In the genomic region with DNA sequence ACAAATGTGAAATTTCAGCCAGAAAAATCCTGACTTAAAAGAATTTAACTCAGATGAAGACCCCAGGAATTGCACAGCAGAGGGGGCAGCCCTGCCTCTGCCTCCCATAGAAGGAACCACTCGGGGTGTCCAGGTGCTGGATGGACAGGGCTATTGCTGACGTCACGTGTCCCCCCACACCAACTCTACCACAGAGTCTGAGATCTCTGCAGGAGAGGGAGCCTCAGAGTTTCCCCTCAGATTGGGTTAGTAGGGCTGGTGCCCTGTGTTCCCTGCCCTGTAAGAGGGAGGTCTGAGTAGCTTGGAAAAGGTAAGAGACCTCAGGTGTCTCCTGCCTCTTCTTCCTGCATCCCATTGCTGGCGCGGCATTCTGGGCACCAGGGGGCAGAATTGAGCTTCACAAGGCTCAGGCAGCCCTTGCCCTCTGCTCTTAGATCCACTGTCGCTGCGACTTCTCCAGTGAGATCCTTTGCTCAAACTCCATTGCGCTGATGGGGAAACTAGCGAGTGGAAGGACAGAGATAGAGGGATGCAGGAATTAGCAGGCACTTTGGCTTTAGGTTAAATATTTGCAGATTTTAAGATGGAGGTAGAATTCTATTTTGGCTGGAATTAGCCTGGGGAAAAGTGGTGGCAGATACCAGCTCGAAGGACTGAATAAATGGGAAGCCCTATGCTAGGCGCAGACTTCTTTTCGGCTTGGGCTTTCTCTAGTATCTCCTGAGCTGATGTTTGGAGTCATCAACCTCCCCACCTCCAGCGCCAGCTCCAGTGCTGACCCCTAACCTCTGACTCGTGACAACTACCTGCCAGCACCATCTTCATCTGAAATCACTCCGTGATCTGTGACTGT, we compare ENCODE assay signal across 1 cellular context.
A peak's percentile ranks its signal among the peaks of the same experiment; 100 is the strongest.
TF ChIP-seq lines count a peak whose summit lies in the region.

No MANE protein-coding gene starts in this region.

TF ChIP-seq in K562, 482 proteins besides CTCF, POLR2A, EP300 and RAD21 (continued from another document and continues in another):
- TF ChIP-seq MYNN (IDR thresholded peaks at IDR 0.05) = 0 out of 2 replicates have a peak, but pooled peaks have one; percentile 30
- no peak for TF ChIP-seq MYNN (CRISPR knock-in tag; IDR thresholded peaks at IDR 0.05)
- peak; percentile 42; the same call in 1 of the 2 replicates for TF ChIP-seq ZNF263 (CRISPR knock-in tag; IDR thresholded peaks at IDR 0.05; ENCODE audit: borderline replicate concordance)
- no peak for TF ChIP-seq POLR3A (IDR thresholded peaks at IDR 0.05; ENCODE audit: borderline replicate concordance, extremely low read depth, insufficient read depth, insufficient read length)
- no peak for TF ChIP-seq WHSC1 (IDR thresholded peaks at IDR 0.05; ENCODE audit: low read length)
- peak; percentile 89 for TF ChIP-seq ARID2 (IDR thresholded peaks at IDR 0.05)
- no peak for TF ChIP-seq TOE1 (IDR thresholded peaks at IDR 0.05; ENCODE audit: borderline replicate concordance)
- no peak for TF ChIP-seq TOE1 (CRISPR knock-in tag; IDR thresholded peaks at IDR 0.05; ENCODE audit: borderline replicate concordance, low read depth)
- TF ChIP-seq, protein P1, sequence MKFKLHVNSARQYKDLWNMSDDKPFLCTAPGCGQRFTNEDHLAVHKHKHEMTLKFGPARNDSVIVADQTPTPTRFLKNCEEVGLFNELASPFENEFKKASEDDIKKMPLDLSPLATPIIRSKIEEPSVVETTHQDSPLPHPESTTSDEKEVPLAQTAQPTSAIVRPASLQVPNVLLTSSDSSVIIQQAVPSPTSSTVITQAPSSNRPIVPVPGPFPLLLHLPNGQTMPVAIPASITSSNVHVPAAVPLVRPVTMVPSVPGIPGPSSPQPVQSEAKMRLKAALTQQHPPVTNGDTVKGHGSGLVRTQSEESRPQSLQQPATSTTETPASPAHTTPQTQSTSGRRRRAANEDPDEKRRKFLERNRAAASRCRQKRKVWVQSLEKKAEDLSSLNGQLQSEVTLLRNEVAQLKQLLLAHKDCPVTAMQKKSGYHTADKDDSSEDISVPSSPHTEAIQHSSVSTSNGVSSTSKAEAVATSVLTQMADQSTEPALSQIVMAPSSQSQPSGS (CRISPR knock-in tag; IDR thresholded peaks at IDR 0.05) = no peak
- no peak for TF ChIP-seq ZNF316 (IDR thresholded peaks at IDR 0.05)
- no peak for TF ChIP-seq ESRRA (IDR thresholded peaks at IDR 0.05; ENCODE audit: borderline replicate concordance, low read depth)
- TF ChIP-seq, protein P2, sequence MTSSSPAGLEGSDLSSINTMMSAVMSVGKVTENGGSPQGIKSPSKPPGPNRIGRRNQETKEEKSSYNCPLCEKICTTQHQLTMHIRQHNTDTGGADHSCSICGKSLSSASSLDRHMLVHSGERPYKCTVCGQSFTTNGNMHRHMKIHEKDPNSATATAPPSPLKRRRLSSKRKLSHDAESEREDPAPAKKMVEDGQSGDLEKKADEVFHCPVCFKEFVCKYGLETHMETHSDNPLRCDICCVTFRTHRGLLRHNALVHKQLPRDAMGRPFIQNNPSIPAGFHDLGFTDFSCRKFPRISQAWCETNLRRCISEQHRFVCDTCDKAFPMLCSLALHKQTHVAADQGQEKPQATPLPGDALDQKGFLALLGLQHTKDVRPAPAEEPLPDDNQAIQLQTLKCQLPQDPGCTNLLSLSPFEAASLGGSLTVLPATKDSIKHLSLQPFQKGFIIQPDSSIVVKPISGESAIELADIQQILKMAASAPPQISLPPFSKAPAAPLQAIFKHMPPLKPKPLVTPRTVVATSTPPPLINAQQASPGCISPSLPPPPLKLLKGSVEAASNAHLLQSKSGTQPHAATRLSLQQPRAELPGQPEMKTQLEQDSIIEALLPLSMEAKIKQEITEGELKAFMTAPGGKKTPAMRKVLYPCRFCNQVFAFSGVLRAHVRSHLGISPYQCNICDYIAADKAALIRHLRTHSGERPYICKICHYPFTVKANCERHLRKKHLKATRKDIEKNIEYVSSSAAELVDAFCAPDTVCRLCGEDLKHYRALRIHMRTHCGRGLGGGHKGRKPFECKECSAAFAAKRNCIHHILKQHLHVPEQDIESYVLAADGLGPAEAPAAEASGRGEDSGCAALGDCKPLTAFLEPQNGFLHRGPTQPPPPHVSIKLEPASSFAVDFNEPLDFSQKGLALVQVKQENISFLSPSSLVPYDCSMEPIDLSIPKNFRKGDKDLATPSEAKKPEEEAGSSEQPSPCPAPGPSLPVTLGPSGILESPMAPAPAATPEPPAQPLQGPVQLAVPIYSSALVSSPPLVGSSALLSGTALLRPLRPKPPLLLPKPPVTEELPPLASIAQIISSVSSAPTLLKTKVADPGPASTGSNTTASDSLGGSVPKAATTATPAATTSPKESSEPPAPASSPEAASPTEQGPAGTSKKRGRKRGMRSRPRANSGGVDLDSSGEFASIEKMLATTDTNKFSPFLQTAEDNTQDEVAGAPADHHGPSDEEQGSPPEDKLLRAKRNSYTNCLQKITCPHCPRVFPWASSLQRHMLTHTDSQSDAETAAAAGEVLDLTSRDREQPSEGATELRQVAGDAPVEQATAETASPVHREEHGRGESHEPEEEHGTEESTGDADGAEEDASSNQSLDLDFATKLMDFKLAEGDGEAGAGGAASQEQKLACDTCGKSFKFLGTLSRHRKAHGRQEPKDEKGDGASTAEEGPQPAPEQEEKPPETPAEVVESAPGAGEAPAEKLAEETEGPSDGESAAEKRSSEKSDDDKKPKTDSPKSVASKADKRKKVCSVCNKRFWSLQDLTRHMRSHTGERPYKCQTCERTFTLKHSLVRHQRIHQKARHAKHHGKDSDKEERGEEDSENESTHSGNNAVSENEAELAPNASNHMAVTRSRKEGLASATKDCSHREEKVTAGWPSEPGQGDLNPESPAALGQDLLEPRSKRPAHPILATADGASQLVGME (CRISPR knock-in tag; IDR thresholded peaks at IDR 0.05) = no peak
- no peak for TF ChIP-seq ARID1B (IDR thresholded peaks at IDR 0.05)
- TF ChIP-seq FOS (IDR thresholded peaks at IDR 0.05; ENCODE audit: extremely low read depth, insufficient read length) = no peak
- TF ChIP-seq PHTF2 (CRISPR knock-in tag; IDR thresholded peaks at IDR 0.05) = no peak
- TF ChIP-seq PTTG1 (tag; IDR thresholded peaks at IDR 0.05; ENCODE audit: low read depth) = no peak
- TF ChIP-seq, protein P3, sequence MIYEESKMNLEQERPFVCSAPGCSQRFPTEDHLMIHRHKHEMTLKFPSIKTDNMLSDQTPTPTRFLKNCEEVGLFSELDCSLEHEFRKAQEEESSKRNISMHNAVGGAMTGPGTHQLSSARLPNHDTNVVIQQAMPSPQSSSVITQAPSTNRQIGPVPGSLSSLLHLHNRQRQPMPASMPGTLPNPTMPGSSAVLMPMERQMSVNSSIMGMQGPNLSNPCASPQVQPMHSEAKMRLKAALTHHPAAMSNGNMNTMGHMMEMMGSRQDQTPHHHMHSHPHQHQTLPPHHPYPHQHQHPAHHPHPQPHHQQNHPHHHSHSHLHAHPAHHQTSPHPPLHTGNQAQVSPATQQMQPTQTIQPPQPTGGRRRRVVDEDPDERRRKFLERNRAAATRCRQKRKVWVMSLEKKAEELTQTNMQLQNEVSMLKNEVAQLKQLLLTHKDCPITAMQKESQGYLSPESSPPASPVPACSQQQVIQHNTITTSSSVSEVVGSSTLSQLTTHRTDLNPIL (CRISPR knock-in tag; IDR thresholded peaks at IDR 0.05) = no peak
- TF ChIP-seq, protein P4, sequence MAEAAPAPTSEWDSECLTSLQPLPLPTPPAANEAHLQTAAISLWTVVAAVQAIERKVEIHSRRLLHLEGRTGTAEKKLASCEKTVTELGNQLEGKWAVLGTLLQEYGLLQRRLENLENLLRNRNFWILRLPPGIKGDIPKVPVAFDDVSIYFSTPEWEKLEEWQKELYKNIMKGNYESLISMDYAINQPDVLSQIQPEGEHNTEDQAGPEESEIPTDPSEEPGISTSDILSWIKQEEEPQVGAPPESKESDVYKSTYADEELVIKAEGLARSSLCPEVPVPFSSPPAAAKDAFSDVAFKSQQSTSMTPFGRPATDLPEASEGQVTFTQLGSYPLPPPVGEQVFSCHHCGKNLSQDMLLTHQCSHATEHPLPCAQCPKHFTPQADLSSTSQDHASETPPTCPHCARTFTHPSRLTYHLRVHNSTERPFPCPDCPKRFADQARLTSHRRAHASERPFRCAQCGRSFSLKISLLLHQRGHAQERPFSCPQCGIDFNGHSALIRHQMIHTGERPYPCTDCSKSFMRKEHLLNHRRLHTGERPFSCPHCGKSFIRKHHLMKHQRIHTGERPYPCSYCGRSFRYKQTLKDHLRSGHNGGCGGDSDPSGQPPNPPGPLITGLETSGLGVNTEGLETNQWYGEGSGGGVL (CRISPR knock-in tag; IDR thresholded peaks at IDR 0.05) = no peak
- TF ChIP-seq TBL1XR1 (IDR thresholded peaks at IDR 0.05; ENCODE audit: low read length in 2 of 2) = no peak
- TF ChIP-seq FOXA1 (IDR thresholded peaks at IDR 0.05; ENCODE audit: borderline replicate concordance) = no peak
- TF ChIP-seq DDX20 (tag; IDR thresholded peaks at IDR 0.05; ENCODE audit: low read depth) = no peak
- TF ChIP-seq, protein P5, sequence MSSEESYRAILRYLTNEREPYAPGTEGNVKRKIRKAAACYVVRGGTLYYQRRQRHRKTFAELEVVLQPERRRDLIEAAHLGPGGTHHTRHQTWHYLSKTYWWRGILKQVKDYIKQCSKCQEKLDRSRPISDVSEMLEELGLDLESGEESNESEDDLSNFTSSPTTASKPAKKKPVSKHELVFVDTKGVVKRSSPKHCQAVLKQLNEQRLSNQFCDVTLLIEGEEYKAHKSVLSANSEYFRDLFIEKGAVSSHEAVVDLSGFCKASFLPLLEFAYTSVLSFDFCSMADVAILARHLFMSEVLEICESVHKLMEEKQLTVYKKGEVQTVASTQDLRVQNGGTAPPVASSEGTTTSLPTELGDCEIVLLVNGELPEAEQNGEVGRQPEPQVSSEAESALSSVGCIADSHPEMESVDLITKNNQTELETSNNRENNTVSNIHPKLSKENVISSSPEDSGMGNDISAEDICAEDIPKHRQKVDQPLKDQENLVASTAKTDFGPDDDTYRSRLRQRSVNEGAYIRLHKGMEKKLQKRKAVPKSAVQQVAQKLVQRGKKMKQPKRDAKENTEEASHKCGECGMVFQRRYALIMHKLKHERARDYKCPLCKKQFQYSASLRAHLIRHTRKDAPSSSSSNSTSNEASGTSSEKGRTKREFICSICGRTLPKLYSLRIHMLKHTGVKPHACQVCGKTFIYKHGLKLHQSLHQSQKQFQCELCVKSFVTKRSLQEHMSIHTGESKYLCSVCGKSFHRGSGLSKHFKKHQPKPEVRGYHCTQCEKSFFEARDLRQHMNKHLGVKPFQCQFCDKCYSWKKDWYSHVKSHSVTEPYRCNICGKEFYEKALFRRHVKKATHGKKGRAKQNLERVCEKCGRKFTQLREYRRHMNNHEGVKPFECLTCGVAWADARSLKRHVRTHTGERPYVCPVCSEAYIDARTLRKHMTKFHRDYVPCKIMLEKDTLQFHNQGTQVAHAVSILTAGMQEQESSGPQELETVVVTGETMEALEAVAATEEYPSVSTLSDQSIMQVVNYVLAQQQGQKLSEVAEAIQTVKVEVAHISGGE (CRISPR knock-in tag; IDR thresholded peaks at IDR 0.05) = no peak
- TF ChIP-seq NFIC (IDR thresholded peaks at IDR 0.05) = no peak
- TF ChIP-seq, protein P6, sequence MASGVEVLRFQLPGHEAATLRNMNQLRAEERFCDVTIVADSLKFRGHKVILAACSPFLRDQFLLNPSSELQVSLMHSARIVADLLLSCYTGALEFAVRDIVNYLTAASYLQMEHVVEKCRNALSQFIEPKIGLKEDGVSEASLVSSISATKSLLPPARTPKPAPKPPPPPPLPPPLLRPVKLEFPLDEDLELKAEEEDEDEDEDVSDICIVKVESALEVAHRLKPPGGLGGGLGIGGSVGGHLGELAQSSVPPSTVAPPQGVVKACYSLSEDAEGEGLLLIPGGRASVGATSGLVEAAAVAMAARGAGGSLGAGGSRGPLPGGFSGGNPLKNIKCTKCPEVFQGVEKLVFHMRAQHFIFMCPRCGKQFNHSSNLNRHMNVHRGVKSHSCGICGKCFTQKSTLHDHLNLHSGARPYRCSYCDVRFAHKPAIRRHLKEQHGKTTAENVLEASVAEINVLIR (CRISPR knock-in tag; IDR thresholded peaks at IDR 0.05) = no peak
- TF ChIP-seq STAG1 (CRISPR knock-in tag; IDR thresholded peaks at IDR 0.05; ENCODE audit: borderline replicate concordance) = peak; percentile 93
- 0 out of 2 replicates have a peak, but pooled peaks have one; percentile 50 for TF ChIP-seq FOXP1 (CRISPR knock-in tag; IDR thresholded peaks at IDR 0.05)
- TF ChIP-seq SMC3 (conservative IDR thresholded peaks at IDR 0.05; ENCODE audit: insufficient read depth, low read depth, low read length) = peak; percentile 98
- TF ChIP-seq RAD51 (IDR thresholded peaks at IDR 0.05; ENCODE audit: borderline replicate concordance, low read depth) = peak; percentile 28; the same call in 1 of the 2 replicates
- TF ChIP-seq RBM15 (IDR thresholded peaks at IDR 0.05; ENCODE audit: insufficient read depth, low read length) = no peak
- no peak for TF ChIP-seq TAL1 (IDR thresholded peaks at IDR 0.05)
- TF ChIP-seq SNIP1 (IDR thresholded peaks at IDR 0.05; ENCODE audit: low read depth) = no peak
- no peak for TF ChIP-seq ZNF589 (CRISPR knock-in tag; IDR thresholded peaks at IDR 0.05; ENCODE audit: low read depth)
- no peak for TF ChIP-seq SAFB2 (IDR thresholded peaks at IDR 0.05; ENCODE audit: borderline replicate concordance, low read depth, low read length, severe bottlenecking)
- TF ChIP-seq ZNF239 (CRISPR knock-in tag; IDR thresholded peaks at IDR 0.05) = no peak
- no peak for TF ChIP-seq BRF1 (IDR thresholded peaks at IDR 0.05; ENCODE audit: borderline replicate concordance, extremely low read depth, insufficient read length)
- TF ChIP-seq JUND (IDR thresholded peaks at IDR 0.05; ENCODE audit: borderline replicate concordance, low read depth, low read length) = peak; percentile 26; the same call in 1 of the 2 replicates
- no peak; the same call in 2 of the 3 replicates for TF ChIP-seq JUND (tag; IDR thresholded peaks at IDR 0.05; ENCODE audit: borderline replicate concordance, low read depth, low read length)
- peak; percentile 37; the same call in 1 of the 2 replicates for TF ChIP-seq ATF7 (IDR thresholded peaks at IDR 0.05)
- TF ChIP-seq ZBED1 (IDR thresholded peaks at IDR 0.05) = no peak
- TF ChIP-seq SLC30A9 (CRISPR knock-in tag; IDR thresholded peaks at IDR 0.05) = no peak
- TF ChIP-seq ATF1 (CRISPR knock-in tag; IDR thresholded peaks at IDR 0.05) = no peak
- peak; percentile 64 for TF ChIP-seq ATF1 (tag; IDR thresholded peaks at IDR 0.05)
- TF ChIP-seq ZNF184 (CRISPR knock-in tag; IDR thresholded peaks at IDR 0.05) = no peak
- TF ChIP-seq DACH1 (IDR thresholded peaks at IDR 0.05; ENCODE audit: partially characterized antibody) = no peak
- no peak for TF ChIP-seq PURB (CRISPR knock-in tag; IDR thresholded peaks at IDR 0.05; ENCODE audit: low read depth)
- TF ChIP-seq, protein P7, sequence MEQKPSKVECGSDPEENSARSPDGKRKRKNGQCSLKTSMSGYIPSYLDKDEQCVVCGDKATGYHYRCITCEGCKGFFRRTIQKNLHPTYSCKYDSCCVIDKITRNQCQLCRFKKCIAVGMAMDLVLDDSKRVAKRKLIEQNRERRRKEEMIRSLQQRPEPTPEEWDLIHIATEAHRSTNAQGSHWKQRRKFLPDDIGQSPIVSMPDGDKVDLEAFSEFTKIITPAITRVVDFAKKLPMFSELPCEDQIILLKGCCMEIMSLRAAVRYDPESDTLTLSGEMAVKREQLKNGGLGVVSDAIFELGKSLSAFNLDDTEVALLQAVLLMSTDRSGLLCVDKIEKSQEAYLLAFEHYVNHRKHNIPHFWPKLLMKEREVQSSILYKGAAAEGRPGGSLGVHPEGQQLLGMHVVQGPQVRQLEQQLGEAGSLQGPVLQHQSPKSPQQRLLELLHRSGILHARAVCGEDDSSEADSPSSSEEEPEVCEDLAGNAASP (IDR thresholded peaks at IDR 0.05) = no peak
- no peak for TF ChIP-seq PTBP1 (IDR thresholded peaks at IDR 0.05; ENCODE audit: low read depth, low read length)
- TF ChIP-seq NUFIP1 (IDR thresholded peaks at IDR 0.05; ENCODE audit: partially characterized antibody) = no peak
- no peak for TF ChIP-seq FOSL1 (tag; conservative IDR thresholded peaks at IDR 0.05)
- no peak for TF ChIP-seq ZNF699 (CRISPR knock-in tag; IDR thresholded peaks at IDR 0.05; ENCODE audit: insufficient replicate concordance)
- TF ChIP-seq ZNF12 (CRISPR knock-in tag; IDR thresholded peaks at IDR 0.05) = no peak
